In the genomic region with DNA sequence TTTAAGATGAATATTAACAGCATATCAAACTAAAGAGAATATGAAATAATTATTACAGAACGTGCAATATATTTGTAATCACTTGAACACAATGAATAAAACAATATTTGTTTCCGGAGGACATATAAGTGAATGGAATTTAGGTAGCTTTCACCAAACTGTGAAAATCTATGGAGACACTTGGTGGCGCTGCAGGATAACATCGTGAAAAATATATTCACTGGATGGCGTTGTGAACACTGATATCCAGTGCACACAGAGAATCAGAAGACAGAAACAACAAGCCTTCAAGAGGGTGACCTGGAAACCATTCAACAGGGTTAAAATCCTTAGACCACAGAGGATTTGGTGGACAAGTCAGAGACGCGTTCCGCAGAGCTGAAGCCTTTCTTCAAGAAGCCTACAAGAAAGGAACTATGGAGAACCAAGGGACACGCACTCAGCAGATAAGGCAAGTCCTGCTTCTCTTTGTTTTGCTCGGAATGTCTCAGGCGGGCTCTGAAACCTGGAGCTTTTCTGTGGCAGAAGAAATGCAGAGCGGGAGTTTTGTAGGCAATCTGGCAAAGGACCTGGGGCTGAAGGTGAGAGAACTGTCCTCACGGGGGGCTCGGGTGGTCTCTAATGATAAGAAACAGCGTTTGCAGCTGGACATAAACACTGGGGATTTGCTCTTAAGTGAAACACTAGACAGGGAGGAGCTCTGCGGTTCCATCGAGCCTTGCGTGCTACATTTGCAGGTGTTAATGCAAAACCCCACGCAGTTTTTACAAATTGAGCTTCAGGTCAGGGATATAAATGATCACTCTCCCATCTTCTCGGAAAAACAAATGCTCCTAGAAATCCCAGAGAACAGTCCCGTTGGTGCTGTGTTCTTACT, we compare ENCODE assay signal across 10 cellular contexts. TPM values are rescaled to one million over a fixed set of nuclear protein-coding genes. Genes with fewer than 3 reads are reported as not detected.
DNase-seq lines count a peak whose midpoint lies in the region; ATAC-seq and TF ChIP-seq lines count a peak whose summit lies in the region.
"Had no signal": no experiment of that assay in that cellular context is flagged by ENCODE, and none has a peak within 500 bp of the region (broad histone marks: within the 10 kb centered on the region; RNA-seq: fewer than 3 reads in every experiment).

Gene PCDHB11 (plus strand): TSS at position 269 of the 877 bp plus-strand sequence. CDS start 148 bp downstream, at position 417.

- no peak for ATAC-seq in HG02938 (IDR thresholded peaks at IDR 0.05; ENCODE audit: unreplicated experiment)

- H3K23ac ChIP-seq in mesendoderm (ENCODE audit: low read length), result no peak within 1 kb of the TSS

- POLR2A ChIA-PET in RWPE1 (lab: Yijun Ruan, JAX; ENCODE audit: low non-redundant PET), result no interaction called here

- peak; percentile 43 for DNase-seq in COLO829 (ENCODE audit: low spot score)
- DNase-seq in KBM-7, result peak; percentile 52
- DNase-seq in RWPE1 (ENCODE audit: low spot score), result peak; percentile 27
- peak; percentile 46 for DNase-seq in mesendoderm
- DNase-seq in effector memory CD4-positive, alpha-beta T cell, result no peak
- no peak for DNase-seq in NOMO-1 treated with DMSO at 0.1 percent for 48 hours (lab: John Stamatoyannopoulos, UW; ENCODE audit: unreplicated experiment)
- DNase-seq in LoVo (ENCODE audit: low spot score), result no peak
- DNase-seq: activated naive CD4-positive, alpha-beta T cell; Peyer's patch had no signal

- TF ChIP-seq CTCF in RWPE1 (conservative IDR thresholded peaks at IDR 0.05; ENCODE audit: low read depth), result peak; percentile 69

- no peak within 1 kb of the TSS for H2BK120ac ChIP-seq in mesendoderm (ENCODE audit: low read depth, low read length)

- H2AK5ac ChIP-seq in mesendoderm (ENCODE audit: low read length), result no peak within 1 kb of the TSS

- no CpG with 5 or more reads among the region's 21 CpGs for WGBS in mesendoderm (ENCODE audit: extremely low coverage, insufficient coverage, low lambda C conversion rate)

- no peaks in the 10 kb centered on the region for H3K9me3 ChIP-seq in effector memory CD4-positive, alpha-beta T cell (ENCODE audit: control insufficient read depth, low read length)

- no peak within 1 kb of the TSS for H3K4me3 ChIP-seq in mesendoderm (ENCODE audit: low read length)
- H3K4me3 ChIP-seq in effector memory CD4-positive, alpha-beta T cell (ENCODE audit: insufficient read depth, low read depth, low read length, poor library complexity, severe bottlenecking), result no peak within 1 kb of the TSS
- H3K4me3 ChIP-seq: Peyer's patch had no signal

- H3K36me3 ChIP-seq in mesendoderm (ENCODE audit: control insufficient read depth, insufficient read depth, low read length), result no peaks in the 10 kb centered on the region
- no peaks in the 10 kb centered on the region for H3K36me3 ChIP-seq in effector memory CD4-positive, alpha-beta T cell (ENCODE audit: control insufficient read depth, insufficient read depth, low read length)
- H3K36me3 ChIP-seq: Peyer's patch had no signal

- in situ Hi-C loops in KBM-7 (cut with MboI; ENCODE audit: low pct_unique_long_range_greater_than_20kb, low sequenced_read_pairs), result loop anchor here (25.0 kb wide), 1 partner anchor 363 kb away; no protein-coding TSS in a partner anchor

- no peaks in the 10 kb centered on the region for H3K4me1 ChIP-seq in mesendoderm (ENCODE audit: control insufficient read depth, low read depth, low read length)
- no peaks in the 10 kb centered on the region for H3K4me1 ChIP-seq in effector memory CD4-positive, alpha-beta T cell (ENCODE audit: control insufficient read depth, insufficient read depth, low read length, poor library complexity, severe bottlenecking)
- H3K4me1 ChIP-seq: Peyer's patch had no signal

- H3K9ac ChIP-seq in mesendoderm (ENCODE audit: low read length), result no peak within 1 kb of the TSS

- H3K79me1 ChIP-seq in mesendoderm (ENCODE audit: low read length), result no peaks in the 10 kb centered on the region

- no peak within 1 kb of the TSS for H3K27ac ChIP-seq in RWPE1
- no peak within 1 kb of the TSS for H3K27ac ChIP-seq in mesendoderm (ENCODE audit: low read depth, low read length)
- no peak within 1 kb of the TSS for H3K27ac ChIP-seq in effector memory CD4-positive, alpha-beta T cell (ENCODE audit: insufficient read depth, low read length, poor library complexity, severe bottlenecking)
- H3K27ac ChIP-seq: Peyer's patch had no signal

- H3K4me2 ChIP-seq in mesendoderm (ENCODE audit: low read length), result no peak within 1 kb of the TSS

- CTCF ChIA-PET in RWPE1 (lab: Yijun Ruan, JAX), result interaction anchor here (0.6 to 1.4 kb wide), 27 partner anchors 9 to 1131 kb away, joined by 3 to 7 read pairs (median 4); partner anchors contain the start of genes PCDHB14, PCDHGA1, PCDHGA12 and PCDHGA2

- H3K56ac ChIP-seq in mesendoderm (ENCODE audit: low read length), result no peak within 1 kb of the TSS

- H2BK5ac ChIP-seq in mesendoderm (ENCODE audit: low read length), result no peak within 1 kb of the TSS

- H4K5ac ChIP-seq in mesendoderm (ENCODE audit: low read length), result no peak within 1 kb of the TSS

- H2BK15ac ChIP-seq in mesendoderm (replicated peaks; ENCODE audit: low read depth), result no peak within 1 kb of the TSS

- no peak within 1 kb of the TSS for H3K4ac ChIP-seq in mesendoderm (ENCODE audit: low read depth, low read length)

- H3K27me3 ChIP-seq in mesendoderm (ENCODE audit: insufficient read depth, low read length, poor library complexity), result no peaks in the 10 kb centered on the region
- no peaks in the 10 kb centered on the region for H3K27me3 ChIP-seq in effector memory CD4-positive, alpha-beta T cell (replicated peaks; ENCODE audit: control insufficient read depth, insufficient read depth, low read length, poor library complexity, severe bottlenecking)
- H3K27me3 ChIP-seq: Peyer's patch had no signal

- no peak within 1 kb of the TSS for H4K8ac ChIP-seq in mesendoderm (ENCODE audit: low read depth, low read length)

- no peaks in the 10 kb centered on the region for H3K79me2 ChIP-seq in mesendoderm (ENCODE audit: control insufficient read depth, insufficient read depth, low read length)

- H3K18ac ChIP-seq in mesendoderm (ENCODE audit: low read length), result no peak within 1 kb of the TSS

RNA-seq across cellular contexts. Expression of gene PCDHB11, which starts in this region (rescaled TPM):
- polyA plus RNA-seq in mesendoderm (2013, experiment 1 of 2), result 0.51 TPM
- 0.66 TPM for polyA plus RNA-seq in mesendoderm (2013, experiment 2 of 2)

Comparison
In these comparisons a context has a peak if more than half of its experiments do, and no peak if none do; other contexts are left out.
1. DNase-seq: peak in COLO829 (single experiment), KBM-7 (single experiment), RWPE1 (single experiment) and mesendoderm (single experiment); none in effector memory CD4-positive, alpha-beta T cell (0 of 3), NOMO-1 treated with DMSO at 0.1 percent for 48 hours (single experiment) and LoVo (single experiment).